ENCODE assay signal across 26 cellular contexts in genomic region chr20:13291167-13291566, GRCh38.
"Had no signal": no experiment of that assay in that cellular context is flagged by ENCODE, and none has a peak within 500 bp of the region (broad histone marks: within the 10 kb centered on the region; RNA-seq: fewer than 3 reads in every experiment).

No MANE protein-coding gene starts in this region.

- DNase-seq: IMR-90, Karpas-422, KG1, MG63, NCI-H1092, NCI-H1105 treated with DMSO at 0.1 percent for 48 hours, NCI-H1417 treated with DMSO at 0.1 percent for 48 hours, NCI-H146, NCI-H1694 treated with DMSO at 0.1 percent for 48 hours, NCI-H1930, NCI-H2081 treated with DMSO at 0.1 percent for 48 hours, NCI-H2171, NCI-H226, NCI-H446, NCI-H510A, NCI-H524 treated with DMSO at 0.1 percent for 48 hours, NCI-H69, NCI-H774, Right ventricle myocardium superior, RPMI8226, SIG-M5 had no signal

- H3K27ac ChIP-seq: HL-60, SJSA1, SK-N-MC had no signal

- H3K27me3 ChIP-seq: MG63, SJSA1 had no signal

- H3K9me3 ChIP-seq: MG63, SJSA1 had no signal

- H3K4me1 ChIP-seq: SJSA1 had no signal

- H3K4me3 ChIP-seq: MG63, SJSA1, SK-N-MC had no signal

- FAIRE-seq: HTR-8/SVneo, RCC 7860 had no signal

- H3K36me3 ChIP-seq: MG63, SJSA1 had no signal
